19 cellular contexts compared by ENCODE assay signal in the genomic region with DNA sequence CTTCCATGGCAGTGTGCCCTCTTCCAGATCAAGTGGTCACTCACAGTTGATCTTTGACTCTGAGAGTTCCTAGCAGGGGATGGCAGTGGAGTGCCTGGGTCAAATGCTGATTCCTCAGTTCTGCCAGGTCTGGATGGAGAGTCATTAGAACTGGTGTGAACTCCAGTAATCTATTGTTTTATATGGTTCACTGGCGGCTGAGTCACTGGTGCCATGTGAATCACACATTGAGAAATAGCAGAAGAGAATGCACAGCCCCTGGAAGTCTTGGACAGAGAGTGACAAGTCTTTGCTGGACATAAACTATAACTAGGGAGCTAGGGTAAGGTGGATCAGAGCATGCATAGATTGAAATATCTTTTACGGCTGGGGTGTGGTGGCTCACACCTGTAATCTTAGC.
DNase-seq lines count a peak whose midpoint lies in the region; ATAC-seq and TF ChIP-seq lines count a peak whose summit lies in the region.
"Had no signal": no experiment of that assay in that cellular context is flagged by ENCODE, and none has a peak within 500 bp of the region (broad histone marks: within the 10 kb centered on the region; RNA-seq: fewer than 3 reads in every experiment).

No MANE protein-coding gene starts in this region.

- TF ChIP-seq CTCF in fibroblast of the aortic adventitia (IDR thresholded peaks at IDR 0.05; ENCODE audit: insufficient read depth, low read length) = no peak

- no peaks in the 10 kb centered on the region for H3K27me3 ChIP-seq in adipocyte (replicated peaks; ENCODE audit: control insufficient read depth, insufficient read depth, low read length)

- no peaks in the 10 kb centered on the region for H3K36me3 Mint-ChIP-seq in activated T-cell treated with anti-CD3 and anti-CD28 coated beads, Interleukin-2, amount 50 U/mL, for 4 hours (ENCODE audit: insufficient read depth)
- H3K36me3 Mint-ChIP-seq: activated naive CD8-positive, alpha-beta T cell had no signal

- no peaks in the 10 kb centered on the region for H3K36me3 ChIP-seq in adipocyte (ENCODE audit: control insufficient read depth, insufficient read depth, low read length, severe bottlenecking)

- no peak overlapping the region for H3K4me3 Mint-ChIP-seq in activated T-cell treated with anti-CD3 and anti-CD28 coated beads, Interleukin-2, amount 50 U/mL, for 4 hours
- H3K4me3 Mint-ChIP-seq: activated naive CD8-positive, alpha-beta T cell; nephron; T-helper 1 cell treated with Interleukin-12 subunit alpha and Interleukin-12 subunit beta and Interleukin-4 antibody, amounts not matched to agents 30 μg/mL and 1 μg/mL, for 36 hours had no signal

- DNase-seq in A172 (ENCODE audit: low spot score) = peak; percentile 28
- peak; percentile 46 for DNase-seq in HCEC 1CT
- peak; percentile 47 for DNase-seq in adipocyte (ENCODE audit: low read depth)
- DNase-seq in fibroblast of the aortic adventitia (ENCODE audit: low read depth) = peak; percentile 69
- DNase-seq in NCI-H524 treated with DMSO at 0.1 percent for 48 hours (lab: John Stamatoyannopoulos, UW) = no peak
- DNase-seq in NCI-H526 treated with DMSO at 0.1 percent for 48 hours (lab: John Stamatoyannopoulos, UW) = no peak
- DNase-seq in NCI-H345 (lab: John Stamatoyannopoulos, UW) = no peak
- DNase-seq in activated T-cell treated with anti-CD3 and anti-CD28 coated beads, Interleukin-2, amount 50 U/mL, for 4 hours = no peak
- DNase-seq: activated CD8-positive, alpha-beta memory T cell treated with anti-CD3 and anti-CD28 coated beads, Interleukin-2, amount 50 U/mL, for 4 hours; cerebellar nuclear complex; stimulated activated naive CD4-positive, alpha-beta T cell treated with Interleukin-2 at 50 U/mL for 16 hours had no signal

- H3K9ac ChIP-seq in adipocyte (ENCODE audit: low read length) = no peak overlapping the region
- H3K9ac ChIP-seq: KMS-11 had no signal

- no peaks in the 10 kb centered on the region for H3K4me1 Mint-ChIP-seq in activated T-cell treated with anti-CD3 and anti-CD28 coated beads, Interleukin-2, amount 50 U/mL, for 4 hours (ENCODE audit: low read depth)
- H3K4me1 Mint-ChIP-seq: nephron had no signal

- H3K27me3 Mint-ChIP-seq in activated T-cell treated with anti-CD3 and anti-CD28 coated beads, Interleukin-2, amount 50 U/mL, for 4 hours (ENCODE audit: low read depth) = peaks cover 15% of the 10 kb centered on the region

- ATAC-seq in activated T-cell treated with anti-CD3 and anti-CD28 coated beads, Interleukin-2, amount 50 U/mL, for 4 hours = no peak
- ATAC-seq: activated CD4-positive, CD25-positive, alpha-beta regulatory T cell treated with anti-CD3 and anti-CD28 coated beads, Interleukin-2, amount 50 U/mL, for 24 hours; Panc1; sciatic nerve had no signal

- H3K9me3 ChIP-seq in adipocyte (ENCODE audit: control insufficient read depth, low read length) = no peaks in the 10 kb centered on the region

- H3K4me1 ChIP-seq in adipocyte (ENCODE audit: control insufficient read depth, insufficient read depth, low read length) = peaks cover 20% of the 10 kb centered on the region

- H3K4me3 ChIP-seq in adipocyte (ENCODE audit: low read length) = no peak overlapping the region
- no peak overlapping the region for H3K4me3 ChIP-seq in fibroblast of the aortic adventitia (ENCODE audit: low read depth, low read length)
- H3K4me3 ChIP-seq: lung had no signal

- H3K9me3 Mint-ChIP-seq in activated T-cell treated with anti-CD3 and anti-CD28 coated beads, Interleukin-2, amount 50 U/mL, for 4 hours = no peaks in the 10 kb centered on the region
- H3K9me3 Mint-ChIP-seq: nephron had no signal

Comparison
In these comparisons a context has a peak if more than half of its experiments do, and no peak if none do; other contexts are left out.
1. DNase-seq: peak in A172 (single experiment), HCEC 1CT (single experiment), adipocyte (single experiment) and fibroblast of the aortic adventitia (single experiment); none in NCI-H524 treated with DMSO at 0.1 percent for 48 hours (single experiment), NCI-H526 treated with DMSO at 0.1 percent for 48 hours (single experiment), NCI-H345 (single experiment) and activated T-cell treated with anti-CD3 and anti-CD28 coated beads, Interleukin-2, amount 50 U/mL, for 4 hours (single experiment).